19 cellular contexts compared by ENCODE assay signal in the genomic region with DNA sequence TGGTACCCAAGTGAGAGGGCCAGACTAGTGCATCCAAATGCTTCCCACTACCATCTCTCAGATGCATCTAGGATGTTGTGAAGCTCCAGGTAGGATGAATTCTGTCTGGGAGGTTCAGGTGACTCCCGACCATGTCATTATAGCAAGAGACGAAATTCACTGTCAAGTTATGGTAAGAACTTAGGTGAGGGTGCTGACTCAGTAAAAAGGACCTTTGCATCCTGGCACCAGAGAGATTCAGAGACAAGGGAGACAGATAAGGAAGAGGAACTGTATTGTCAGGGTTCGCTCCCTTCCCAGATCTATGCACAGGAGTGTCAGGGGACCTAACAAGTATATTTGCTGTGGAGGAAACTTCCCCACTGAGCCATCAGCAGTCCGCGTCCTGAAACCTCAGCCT. TPM values are rescaled to one million over a fixed set of nuclear protein-coding genes. Genes with fewer than 3 reads are reported as not detected.
DNase-seq lines count a peak whose midpoint lies in the region; ATAC-seq and TF ChIP-seq lines count a peak whose summit lies in the region.
"Had no signal": no experiment of that assay in that cellular context is flagged by ENCODE, and none has a peak within 500 bp of the region (broad histone marks: within the 10 kb centered on the region; RNA-seq: fewer than 3 reads in every experiment).

No MANE protein-coding gene starts in this region.

- H3K4me2 ChIP-seq in mesendoderm (ENCODE audit: low read length): no peak overlapping the region

- DNase-seq in HFFc6 (no peak), esophagus muscularis mucosa (ENCODE audit: extremely low spot score) (no peak), mesendoderm (no peak), hypothalamus (lab: John Stamatoyannopoulos, UW) (no peak), kidney tubule cell (ENCODE audit: low spot score) (no peak)
- DNase-seq: ACHN, AML-193, DMS 273 treated with DMSO at 0.1 percent for 48 hours, GDM1, NCI-H1436, NCI-H2029, NCI-H510A, NCI-H774 had no signal

- H3K18ac ChIP-seq in mesendoderm (ENCODE audit: low read length): no peak overlapping the region

- no peak overlapping the region for H2BK5ac ChIP-seq in mesendoderm (ENCODE audit: low read length)

- H3K27ac Mint-ChIP-seq in HFFc6 (peak overlapping the region; percentile 36), nephron (peak overlapping the region in 2 of 3 experiments; percentile 88 to 93)
- H3K27ac Mint-ChIP-seq: CD14-positive monocyte had no signal

- H3K27me3 Mint-ChIP-seq in HFFc6 (ENCODE audit: insufficient read depth): no peaks in the 10 kb centered on the region; the same call in none of the 2 replicates
- H3K27me3 Mint-ChIP-seq in nephron (ENCODE audit: low read depth): peaks cover 4% of the 10 kb centered on the region

- H3K27me3 ChIP-seq in esophagus muscularis mucosa (no peaks in the 10 kb centered on the region), subcutaneous abdominal adipose tissue (ENCODE audit: control insufficient read depth in 5 of 5, insufficient read depth in 4 of 5, low read length in 5 of 5) (no peaks in the 10 kb centered on the region), mesendoderm (ENCODE audit: insufficient read depth, low read length, poor library complexity) (no peaks in the 10 kb centered on the region)

- H3K4me1 Mint-ChIP-seq in HFFc6 (ENCODE audit: low read depth) (peaks cover 56% of the 10 kb centered on the region), nephron (peaks cover 28% of the 10 kb centered on the region)
- H3K4me1 Mint-ChIP-seq: CD14-positive monocyte had no signal

- H3K4me1 ChIP-seq in esophagus muscularis mucosa: peaks cover 0 to 50% (median 45%) of the 10 kb centered on the region in 4 donors
- peaks cover 0 to 18% (median 11%) of the 10 kb centered on the region in 5 donors for H3K4me1 ChIP-seq in subcutaneous abdominal adipose tissue (ENCODE audit: control insufficient read depth in 5 of 5, insufficient read depth in 5 of 5, low read length in 5 of 5)
- no peaks in the 10 kb centered on the region for H3K4me1 ChIP-seq in mesendoderm (ENCODE audit: control insufficient read depth, low read depth, low read length)

- H3K23ac ChIP-seq in mesendoderm (ENCODE audit: low read length): no peak overlapping the region

- no peak overlapping the region for H3K56ac ChIP-seq in mesendoderm (ENCODE audit: low read length)

- no peak overlapping the region for H3K9ac ChIP-seq in subcutaneous abdominal adipose tissue (ENCODE audit: low read length in 5 of 5)
- no peak overlapping the region for H3K9ac ChIP-seq in mesendoderm (ENCODE audit: low read length)

- H3K27ac ChIP-seq in esophagus muscularis mucosa (replicated peaks in 1 of 4): peak overlapping the region; percentile 64 to 76 (median 70)
- H3K27ac ChIP-seq in subcutaneous abdominal adipose tissue (ENCODE audit: low read depth, low read length): peak overlapping the region; percentile 17
- no peak overlapping the region for H3K27ac ChIP-seq in mesendoderm (ENCODE audit: low read depth, low read length)
- H3K27ac ChIP-seq: RWPE1 had no signal

- no peak overlapping the region for H2BK120ac ChIP-seq in mesendoderm (ENCODE audit: low read depth, low read length)

- no peak for TF ChIP-seq EP300 in esophagus muscularis mucosa (IDR thresholded peaks at IDR 0.05)

- no peak for ATAC-seq in GM19463 (IDR thresholded peaks at IDR 0.05; ENCODE audit: unreplicated experiment)
- ATAC-seq: GM12878 had no signal

- H2AK5ac ChIP-seq in mesendoderm (ENCODE audit: low read length): no peak overlapping the region

- H4K8ac ChIP-seq in mesendoderm (ENCODE audit: low read depth, low read length): no peak overlapping the region

- TF ChIP-seq CTCF in HFFc6 (IDR thresholded peaks at IDR 0.05) (no peak), esophagus muscularis mucosa (IDR thresholded peaks at IDR 0.05) (no peak), nephron (IDR thresholded peaks at IDR 0.05; ENCODE audit: unreplicated experiment in 3 of 3) (no peak)

- TF ChIP-seq POLR2A in esophagus muscularis mucosa (IDR thresholded peaks at IDR 0.05; ENCODE audit: low read depth): no peak

- H3K9me3 ChIP-seq in esophagus muscularis mucosa (no peaks in the 10 kb centered on the region), subcutaneous abdominal adipose tissue (ENCODE audit: control insufficient read depth in 5 of 5, low read length in 5 of 5) (no peaks in the 10 kb centered on the region)

- H4K5ac ChIP-seq in mesendoderm (ENCODE audit: low read length): no peak overlapping the region

- no peak overlapping the region for H2BK15ac ChIP-seq in mesendoderm (replicated peaks; ENCODE audit: low read depth)

- intact Hi-C loops in esophagus muscularis mucosa (cut with DNase I): no loop called here

- 63% methylated on average over 5 of the region's 5 CpGs for WGBS in esophagus muscularis mucosa
- WGBS in mesendoderm (ENCODE audit: extremely low coverage, insufficient coverage, low lambda C conversion rate): no CpG with 5 or more reads among the region's 5 CpGs

- H3K9me3 Mint-ChIP-seq in HFFc6 (peaks cover 10% of the 10 kb centered on the region), nephron (no peaks in the 10 kb centered on the region)

- H3K79me2 ChIP-seq in mesendoderm (ENCODE audit: control insufficient read depth, insufficient read depth, low read length): no peaks in the 10 kb centered on the region

- H3K4me3 Mint-ChIP-seq in HFFc6 (peak overlapping the region; percentile 41; the same call in 1 of the 2 replicates), nephron (no peak overlapping the region)
- H3K4me3 Mint-ChIP-seq: CD14-positive monocyte had no signal

- no peak overlapping the region for H3K4ac ChIP-seq in mesendoderm (ENCODE audit: low read depth, low read length)

- H3K79me1 ChIP-seq in mesendoderm (ENCODE audit: low read length): no peaks in the 10 kb centered on the region

- H3K4me3 ChIP-seq in esophagus muscularis mucosa: no peak overlapping the region
- H3K4me3 ChIP-seq in subcutaneous abdominal adipose tissue (ENCODE audit: low read depth in 1 of 5, low read length in 5 of 5): no peak overlapping the region
- no peak overlapping the region for H3K4me3 ChIP-seq in mesendoderm (ENCODE audit: low read length)
- H3K4me3 ChIP-seq: GM12878 had no signal

- peaks cover 10% of the 10 kb centered on the region for H3K36me3 Mint-ChIP-seq in HFFc6 (ENCODE audit: low read depth)
- no peaks in the 10 kb centered on the region for H3K36me3 Mint-ChIP-seq in nephron (ENCODE audit: low read depth)
- H3K36me3 Mint-ChIP-seq: CD14-positive monocyte had no signal

- H3K36me3 ChIP-seq in esophagus muscularis mucosa (no peaks in the 10 kb centered on the region), subcutaneous abdominal adipose tissue (ENCODE audit: control insufficient read depth in 5 of 5, insufficient read depth in 5 of 5, low read length in 5 of 5) (no peaks in the 10 kb centered on the region), mesendoderm (ENCODE audit: control insufficient read depth, insufficient read depth, low read length) (no peaks in the 10 kb centered on the region)

RNA-seq across cellular contexts. Expression of a gene that starts 11.2 kb away (rescaled TPM):
- total RNA-seq in HFFc6 (2021; fragmentation: NEBNext Ultra II Directional; extraction: Animal tissue kit (Norgen Biotek cat#: 25700)): 10 to 100 TPM; 32.6 to 46.8 (median 43.0) TPM
- total RNA-seq in esophagus muscularis mucosa: 10 to 100 TPM in 1 of 4 donors, 1 to 10 TPM in 3; 6.0 to 15.0 (median 7.0) TPM
- 24.8 TPM for polyA plus RNA-seq in mesendoderm (2013, experiment 1 of 2)
- polyA plus RNA-seq in mesendoderm (2013, experiment 2 of 2): 24.6 TPM
